1 cellular context compared by ENCODE assay signal in the genomic region with DNA sequence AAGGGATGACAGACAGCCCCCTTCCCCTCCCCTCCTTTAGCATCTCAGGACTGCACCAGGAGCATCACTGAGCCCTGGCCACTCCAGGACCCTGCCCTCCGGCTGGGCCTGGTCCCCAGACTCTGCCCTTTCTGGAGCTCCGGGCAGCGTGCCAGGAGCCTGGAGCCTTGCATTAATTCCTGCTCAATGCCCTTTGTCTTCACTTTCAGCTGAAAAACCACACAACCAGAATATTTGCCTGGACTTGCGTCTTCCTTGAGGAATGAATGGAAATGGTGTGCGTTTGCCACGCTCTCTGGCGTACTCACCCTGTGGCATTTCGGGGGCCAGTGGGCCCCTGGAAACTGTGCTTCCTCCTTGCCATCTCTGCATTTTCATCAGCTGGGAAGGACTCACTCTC.
TF ChIP-seq lines count a peak whose summit lies in the region.

No MANE protein-coding gene starts in this region.

TF ChIP-seq in GM23338, 12 proteins besides CTCF, POLR2A, EP300 and RAD21 (continued from another document):
- TF ChIP-seq, protein P1, sequence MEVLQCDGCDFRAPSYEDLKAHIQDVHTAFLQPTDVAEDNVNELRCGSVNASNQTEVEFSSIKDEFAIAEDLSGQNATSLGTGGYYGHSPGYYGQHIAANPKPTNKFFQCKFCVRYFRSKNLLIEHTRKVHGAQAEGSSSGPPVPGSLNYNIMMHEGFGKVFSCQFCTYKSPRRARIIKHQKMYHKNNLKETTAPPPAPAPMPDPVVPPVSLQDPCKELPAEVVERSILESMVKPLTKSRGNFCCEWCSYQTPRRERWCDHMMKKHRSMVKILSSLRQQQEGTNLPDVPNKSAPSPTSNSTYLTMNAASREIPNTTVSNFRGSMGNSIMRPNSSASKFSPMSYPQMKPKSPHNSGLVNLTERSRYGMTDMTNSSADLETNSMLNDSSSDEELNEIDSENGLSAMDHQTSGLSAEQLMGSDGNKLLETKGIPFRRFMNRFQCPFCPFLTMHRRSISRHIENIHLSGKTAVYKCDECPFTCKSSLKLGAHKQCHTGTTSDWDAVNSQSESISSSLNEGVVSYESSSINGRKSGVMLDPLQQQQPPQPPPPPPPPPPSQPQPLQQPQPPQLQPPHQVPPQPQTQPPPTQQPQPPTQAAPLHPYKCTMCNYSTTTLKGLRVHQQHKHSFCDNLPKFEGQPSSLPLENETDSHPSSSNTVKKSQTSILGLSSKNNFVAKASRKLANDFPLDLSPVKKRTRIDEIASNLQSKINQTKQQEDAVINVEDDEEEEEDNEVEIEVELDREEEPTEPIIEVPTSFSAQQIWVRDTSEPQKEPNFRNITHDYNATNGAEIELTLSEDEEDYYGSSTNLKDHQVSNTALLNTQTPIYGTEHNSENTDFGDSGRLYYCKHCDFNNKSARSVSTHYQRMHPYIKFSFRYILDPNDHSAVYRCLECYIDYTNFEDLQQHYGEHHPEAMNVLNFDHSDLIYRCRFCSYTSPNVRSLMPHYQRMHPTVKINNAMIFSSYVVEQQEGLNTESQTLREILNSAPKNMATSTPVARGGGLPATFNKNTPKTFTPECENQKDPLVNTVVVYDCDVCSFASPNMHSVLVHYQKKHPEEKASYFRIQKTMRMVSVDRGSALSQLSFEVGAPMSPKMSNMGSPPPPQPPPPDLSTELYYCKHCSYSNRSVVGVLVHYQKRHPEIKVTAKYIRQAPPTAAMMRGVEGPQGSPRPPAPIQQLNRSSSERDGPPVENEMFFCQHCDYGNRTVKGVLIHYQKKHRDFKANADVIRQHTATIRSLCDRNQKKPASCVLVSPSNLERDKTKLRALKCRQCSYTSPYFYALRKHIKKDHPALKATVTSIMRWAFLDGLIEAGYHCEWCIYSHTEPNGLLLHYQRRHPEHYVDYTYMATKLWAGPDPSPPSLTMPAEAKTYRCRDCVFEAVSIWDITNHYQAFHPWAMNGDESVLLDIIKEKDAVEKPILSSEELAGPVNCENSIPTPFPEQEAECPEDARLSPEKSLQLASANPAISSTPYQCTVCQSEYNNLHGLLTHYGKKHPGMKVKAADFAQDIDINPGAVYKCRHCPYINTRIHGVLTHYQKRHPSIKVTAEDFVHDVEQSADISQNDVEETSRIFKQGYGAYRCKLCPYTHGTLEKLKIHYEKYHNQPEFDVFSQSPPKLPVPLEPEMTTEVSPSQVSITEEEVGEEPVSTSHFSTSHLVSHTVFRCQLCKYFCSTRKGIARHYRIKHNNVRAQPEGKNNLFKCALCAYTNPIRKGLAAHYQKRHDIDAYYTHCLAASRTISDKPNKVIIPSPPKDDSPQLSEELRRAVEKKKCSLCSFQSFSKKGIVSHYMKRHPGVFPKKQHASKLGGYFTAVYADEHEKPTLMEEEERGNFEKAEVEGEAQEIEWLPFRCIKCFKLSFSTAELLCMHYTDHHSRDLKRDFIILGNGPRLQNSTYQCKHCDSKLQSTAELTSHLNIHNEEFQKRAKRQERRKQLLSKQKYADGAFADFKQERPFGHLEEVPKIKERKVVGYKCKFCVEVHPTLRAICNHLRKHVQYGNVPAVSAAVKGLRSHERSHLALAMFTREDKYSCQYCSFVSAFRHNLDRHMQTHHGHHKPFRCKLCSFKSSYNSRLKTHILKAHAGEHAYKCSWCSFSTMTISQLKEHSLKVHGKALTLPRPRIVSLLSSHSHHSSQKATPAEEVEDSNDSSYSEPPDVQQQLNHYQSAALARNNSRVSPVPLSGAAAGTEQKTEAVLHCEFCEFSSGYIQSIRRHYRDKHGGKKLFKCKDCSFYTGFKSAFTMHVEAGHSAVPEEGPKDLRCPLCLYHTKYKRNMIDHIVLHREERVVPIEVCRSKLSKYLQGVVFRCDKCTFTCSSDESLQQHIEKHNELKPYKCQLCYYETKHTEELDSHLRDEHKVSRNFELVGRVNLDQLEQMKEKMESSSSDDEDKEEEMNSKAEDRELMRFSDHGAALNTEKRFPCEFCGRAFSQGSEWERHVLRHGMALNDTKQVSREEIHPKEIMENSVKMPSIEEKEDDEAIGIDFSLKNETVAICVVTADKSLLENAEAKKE (CRISPR knock-in tag; IDR thresholded peaks at IDR 0.05), result no peak
- TF ChIP-seq ZNF331 (CRISPR knock-in tag; IDR thresholded peaks at IDR 0.05; ENCODE audit: low read depth) (no peak), EZH2 (IDR thresholded peaks at IDR 0.05; ENCODE audit: low read depth, unreplicated experiment) (no peak), ZNF114 (CRISPR knock-in tag; IDR thresholded peaks at IDR 0.05) (no peak), STAT1 (IDR thresholded peaks at IDR 0.05; ENCODE audit: unreplicated experiment) (no peak), POLR2AphosphoS5 (IDR thresholded peaks at IDR 0.05; ENCODE audit: low read depth) (no peak)
- TF ChIP-seq, protein P2, sequence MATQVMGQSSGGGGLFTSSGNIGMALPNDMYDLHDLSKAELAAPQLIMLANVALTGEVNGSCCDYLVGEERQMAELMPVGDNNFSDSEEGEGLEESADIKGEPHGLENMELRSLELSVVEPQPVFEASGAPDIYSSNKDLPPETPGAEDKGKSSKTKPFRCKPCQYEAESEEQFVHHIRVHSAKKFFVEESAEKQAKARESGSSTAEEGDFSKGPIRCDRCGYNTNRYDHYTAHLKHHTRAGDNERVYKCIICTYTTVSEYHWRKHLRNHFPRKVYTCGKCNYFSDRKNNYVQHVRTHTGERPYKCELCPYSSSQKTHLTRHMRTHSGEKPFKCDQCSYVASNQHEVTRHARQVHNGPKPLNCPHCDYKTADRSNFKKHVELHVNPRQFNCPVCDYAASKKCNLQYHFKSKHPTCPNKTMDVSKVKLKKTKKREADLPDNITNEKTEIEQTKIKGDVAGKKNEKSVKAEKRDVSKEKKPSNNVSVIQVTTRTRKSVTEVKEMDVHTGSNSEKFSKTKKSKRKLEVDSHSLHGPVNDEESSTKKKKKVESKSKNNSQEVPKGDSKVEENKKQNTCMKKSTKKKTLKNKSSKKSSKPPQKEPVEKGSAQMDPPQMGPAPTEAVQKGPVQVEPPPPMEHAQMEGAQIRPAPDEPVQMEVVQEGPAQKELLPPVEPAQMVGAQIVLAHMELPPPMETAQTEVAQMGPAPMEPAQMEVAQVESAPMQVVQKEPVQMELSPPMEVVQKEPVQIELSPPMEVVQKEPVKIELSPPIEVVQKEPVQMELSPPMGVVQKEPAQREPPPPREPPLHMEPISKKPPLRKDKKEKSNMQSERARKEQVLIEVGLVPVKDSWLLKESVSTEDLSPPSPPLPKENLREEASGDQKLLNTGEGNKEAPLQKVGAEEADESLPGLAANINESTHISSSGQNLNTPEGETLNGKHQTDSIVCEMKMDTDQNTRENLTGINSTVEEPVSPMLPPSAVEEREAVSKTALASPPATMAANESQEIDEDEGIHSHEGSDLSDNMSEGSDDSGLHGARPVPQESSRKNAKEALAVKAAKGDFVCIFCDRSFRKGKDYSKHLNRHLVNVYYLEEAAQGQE (IDR thresholded peaks at IDR 0.05; ENCODE audit: unreplicated experiment), result no peak
- TF ChIP-seq, protein P3, sequence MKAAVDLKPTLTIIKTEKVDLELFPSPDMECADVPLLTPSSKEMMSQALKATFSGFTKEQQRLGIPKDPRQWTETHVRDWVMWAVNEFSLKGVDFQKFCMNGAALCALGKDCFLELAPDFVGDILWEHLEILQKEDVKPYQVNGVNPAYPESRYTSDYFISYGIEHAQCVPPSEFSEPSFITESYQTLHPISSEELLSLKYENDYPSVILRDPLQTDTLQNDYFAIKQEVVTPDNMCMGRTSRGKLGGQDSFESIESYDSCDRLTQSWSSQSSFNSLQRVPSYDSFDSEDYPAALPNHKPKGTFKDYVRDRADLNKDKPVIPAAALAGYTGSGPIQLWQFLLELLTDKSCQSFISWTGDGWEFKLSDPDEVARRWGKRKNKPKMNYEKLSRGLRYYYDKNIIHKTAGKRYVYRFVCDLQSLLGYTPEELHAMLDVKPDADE (IDR thresholded peaks at IDR 0.05), result no peak
